8 cellular contexts compared by ENCODE assay signal in the genomic region with DNA sequence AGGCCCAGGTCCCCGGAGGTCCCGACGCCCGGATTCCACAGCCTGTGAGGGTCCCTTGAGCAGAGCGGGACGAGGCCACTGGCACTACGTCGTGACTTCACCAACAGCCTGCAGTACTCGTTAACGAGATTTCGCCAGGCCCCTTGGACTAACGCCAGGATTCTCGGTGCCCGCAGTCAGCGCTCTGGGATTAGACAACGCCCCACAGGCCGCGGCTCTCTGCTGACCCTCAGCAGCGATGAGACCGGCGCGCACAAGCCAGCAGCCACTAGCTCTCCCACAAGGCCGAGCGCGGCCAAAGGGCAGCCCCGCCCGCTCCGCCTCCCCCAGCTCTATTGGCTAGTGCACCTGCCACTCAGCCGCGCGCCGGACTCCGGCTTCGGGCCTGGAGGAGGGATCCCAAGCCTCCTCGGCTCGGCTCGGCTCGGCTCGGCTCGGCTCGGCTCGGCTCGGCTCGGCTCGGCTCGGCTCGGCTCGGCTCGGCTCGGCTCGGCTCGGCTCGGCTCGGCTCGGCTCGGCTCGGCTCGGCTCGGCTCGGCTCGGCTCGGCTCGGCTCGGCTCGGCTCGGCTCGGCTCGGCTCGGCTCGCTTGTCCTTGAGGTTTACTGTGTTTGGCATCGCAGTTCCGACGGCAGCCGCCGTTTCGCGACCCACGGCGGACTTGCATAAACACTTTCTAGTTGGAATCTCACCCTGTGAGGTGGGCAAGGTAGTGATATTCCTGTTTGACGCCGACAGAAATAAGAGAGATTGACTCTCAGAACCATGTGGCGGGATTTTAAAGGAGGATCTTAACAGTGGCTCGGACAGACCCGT.
DNase-seq lines count a peak whose midpoint lies in the region; ATAC-seq, FAIRE-seq and TF ChIP-seq lines count a peak whose summit lies in the region.

No MANE protein-coding gene starts in this region.

- no peak for TF ChIP-seq CTCF in GM10248 (IDR thresholded peaks at IDR 0.05; ENCODE audit: control extremely low read depth, extremely low read depth, low read depth, missing control alignments)
- no peak for TF ChIP-seq CTCF in NB4 (IDR thresholded peaks at IDR 0.05; ENCODE audit: low read depth, low read length)
- TF ChIP-seq CTCF in pancreas (IDR thresholded peaks at IDR 0.05): no peak
- peak; percentile 5 to 41 for TF ChIP-seq CTCF in tibial artery (IDR thresholded peaks at IDR 0.05)

- TF ChIP-seq POLR2A in NB4 (IDR thresholded peaks at IDR 0.05; ENCODE audit: extremely low read depth, insufficient read length): peak; percentile 96

- H3K4me3 ChIP-seq in NB4 (ENCODE audit: low read depth, low read length) (peak overlapping the region; percentile 75), pancreas (peak overlapping the region; percentile 29 to 55 (median 43)), tibial artery (peak overlapping the region; percentile 54 to 61)

- H3K36me3 Mint-ChIP-seq in activated naive CD8-positive, alpha-beta T cell treated with anti-CD3 and anti-CD28 coated beads, Interleukin-2, amount 10 ng/mL, durations not matched to agents 7 days and 5 days: no peaks in the 10 kb centered on the region

- intact Hi-C loops in Right ventricle myocardium inferior (cut with DNase I) (loop anchor here (5.0 to 10.0 kb wide), 2 partner anchors 227 to 295 kb away; no protein-coding TSS in a partner anchor), pancreas (cut with DNase I) (no loop called here), tibial artery (cut with DNase I; ENCODE audit: low total_unique reads) (no loop called here)

- peak; percentile 100 for DNase-seq in GM10248 (ENCODE audit: extremely low spot score)
- DNase-seq in NB4 (ENCODE audit: low read depth): peak; percentile 95
- peak; percentile 83 for DNase-seq in SKM-1 (lab: John Stamatoyannopoulos, UW; ENCODE audit: unreplicated experiment)
- DNase-seq in activated naive CD8-positive, alpha-beta T cell treated with anti-CD3 and anti-CD28 coated beads, Interleukin-2, amount 10 ng/mL, durations not matched to agents 7 days and 5 days: peak; percentile 99
- peak; percentile 99 for DNase-seq in Right ventricle myocardium inferior (ENCODE audit: missing footprints)
- DNase-seq in pancreas: peak; percentile 97 to 100 (median 100)
- peak; percentile 95 to 99 for DNase-seq in tibial artery

- H3K36me3 ChIP-seq in pancreas: no peaks in the 10 kb centered on the region
- H3K36me3 ChIP-seq in tibial artery: no peaks in the 10 kb centered on the region

- WGBS in pancreas, 2 donors: 0% methylated on average over 59 to 77 of the region's 84 CpGs

- H3K4me3 Mint-ChIP-seq in activated naive CD8-positive, alpha-beta T cell treated with anti-CD3 and anti-CD28 coated beads, Interleukin-2, amount 10 ng/mL, durations not matched to agents 7 days and 5 days: peak overlapping the region; percentile 90

- CTCF ChIA-PET in GM10248 (lab: Yijun Ruan, JAX): interaction anchor here (1.0 to 2.0 kb wide), 3 partner anchors 10 to 260 kb away, joined by 3 to 7 read pairs (median 3); no protein-coding TSS in a partner anchor

- H3K9me3 ChIP-seq in pancreas (no peaks in the 10 kb centered on the region), tibial artery (no peaks in the 10 kb centered on the region)

- H3K27me3 ChIP-seq in pancreas: no peaks in the 10 kb centered on the region
- H3K27me3 ChIP-seq in tibial artery: no peaks in the 10 kb centered on the region

- H3K27ac Mint-ChIP-seq in activated naive CD8-positive, alpha-beta T cell treated with anti-CD3 and anti-CD28 coated beads, Interleukin-2, amount 10 ng/mL, durations not matched to agents 7 days and 5 days: peak overlapping the region; percentile 83

- POLR2A ChIA-PET in GM10248 (lab: Yijun Ruan, JAX): interaction anchor here (0.6 kb wide), 2 partner anchors 11 to 31 kb away, joined by 3 read pairs; no protein-coding TSS in a partner anchor
- POLR2A ChIA-PET in activated naive CD8-positive, alpha-beta T cell treated with anti-CD3 and anti-CD28 coated beads, Interleukin-2, amount 10 ng/mL, durations not matched to agents 7 days and 5 days (lab: Charles Lee): interaction anchor here (0.9 to 1.7 kb wide), 2 partner anchors 133 to 293 kb away, joined by 3 to 6 read pairs; no protein-coding TSS in a partner anchor

- FAIRE-seq in pancreas (lab: Jason Lieb, UNC): no peak

- H3K27me3 Mint-ChIP-seq in activated naive CD8-positive, alpha-beta T cell treated with anti-CD3 and anti-CD28 coated beads, Interleukin-2, amount 10 ng/mL, durations not matched to agents 7 days and 5 days: peaks cover 10% of the 10 kb centered on the region

- peaks cover 2% of the 10 kb centered on the region for H3K9me3 Mint-ChIP-seq in activated naive CD8-positive, alpha-beta T cell treated with anti-CD3 and anti-CD28 coated beads, Interleukin-2, amount 10 ng/mL, durations not matched to agents 7 days and 5 days

- H3K4me1 ChIP-seq in pancreas (peaks cover 4 to 6% (median 5%) of the 10 kb centered on the region in 3 donors), tibial artery (peaks cover 0 to 23% (median 8%) of the 10 kb centered on the region in 4 donors)

- ATAC-seq in HG02571 (IDR thresholded peaks at IDR 0.05; ENCODE audit: unreplicated experiment) (peak; percentile 100), Right ventricle myocardium inferior (peak; percentile 100), pancreas (peak; percentile 97 to 99 (median 98))
- peak; percentile 100 for ATAC-seq in activated naive CD8-positive, alpha-beta T cell treated with anti-CD3 and anti-CD28 coated beads, Interleukin-2, amount 10 ng/mL, durations not matched to agents 7 days and 5 days (ENCODE audit: low read depth)

- peaks cover 17% of the 10 kb centered on the region for H3K4me1 Mint-ChIP-seq in activated naive CD8-positive, alpha-beta T cell treated with anti-CD3 and anti-CD28 coated beads, Interleukin-2, amount 10 ng/mL, durations not matched to agents 7 days and 5 days

- H3K27ac ChIP-seq in pancreas: peak overlapping the region; percentile 89 to 99 (median 96)
- H3K27ac ChIP-seq in tibial artery: peak overlapping the region; percentile 89 to 99

Comparison
In these comparisons a context has a peak if more than half of its experiments do, and no peak if none do; other contexts are left out.
1. Peak in every context shown above with its lines: DNase-seq, ATAC-seq, H3K4me3 ChIP-seq and H3K27ac ChIP-seq.
2. CTCF ChIP-seq: peak in tibial artery (2 of 2); none in GM10248 (single experiment), NB4 (single experiment) and pancreas (0 of 4).